In genomic region chr5:133643365-133643764, GRCh38 we compare ENCODE assay signal across 21 cellular contexts. TPM values are rescaled to one million over a fixed set of nuclear protein-coding genes. Genes with fewer than 3 reads are reported as not detected.
DNase-seq lines count a peak whose midpoint lies in the region; FAIRE-seq and TF ChIP-seq lines count a peak whose summit lies in the region.
"Had no signal": no experiment of that assay in that cellular context is flagged by ENCODE, and none has a peak within 500 bp of the region (broad histone marks: within the 10 kb centered on the region; RNA-seq: fewer than 3 reads in every experiment).

No MANE protein-coding gene starts in this region.

- DNase-seq in NCI-H2171 treated with DMSO at 0.1 percent for 48 hours (lab: John Stamatoyannopoulos, UW) (peak; percentile 10), NCI-H2171 (lab: John Stamatoyannopoulos, UW) (no peak), NCI-H82 (lab: John Stamatoyannopoulos, UW) (peak; percentile 80), esophagus muscularis mucosa (ENCODE audit: extremely low spot score) (peak; percentile 60), urothelium cell line (ENCODE audit: low spot score) (no peak), NCI-H2029 treated with DMSO at 0.1 percent for 48 hours (lab: John Stamatoyannopoulos, UW) (no peak), mesenteric fat pad (ENCODE audit: low spot score) (no peak), GF-D8 (lab: John Stamatoyannopoulos, UW) (no peak)
- DNase-seq: AML-193; C1 segment of cervical spinal cord; Calu3; CD4-positive, alpha-beta T cell; DMS153; DMS79 treated with DMSO at 0.1 percent for 48 hours; EL; HCEC 1CT; HFFc6; IMR-90 had no signal

- no peak overlapping the region for H3K4me3 ChIP-seq in esophagus muscularis mucosa

- no peak for TF ChIP-seq CTCF in esophagus muscularis mucosa (IDR thresholded peaks at IDR 0.05)

- 97% methylated on average over 4 of the region's 4 CpGs for WGBS in esophagus muscularis mucosa

- H3K27ac ChIP-seq in esophagus muscularis mucosa (replicated peaks in 1 of 4): no peak overlapping the region
- H3K27ac ChIP-seq: 22Rv1 had no signal

- H3K9me3 ChIP-seq in esophagus muscularis mucosa: no peaks in the 10 kb centered on the region

- no peaks in the 10 kb centered on the region for H3K4me1 ChIP-seq in esophagus muscularis mucosa

- H3K27me3 ChIP-seq in esophagus muscularis mucosa: peaks cover 0 to 25% (median 0%) of the 10 kb centered on the region in 4 donors

- TF ChIP-seq EP300 in esophagus muscularis mucosa (IDR thresholded peaks at IDR 0.05): no peak

- H3K36me3 ChIP-seq in esophagus muscularis mucosa: no peaks in the 10 kb centered on the region

- intact Hi-C loops in esophagus muscularis mucosa (cut with DNase I): no loop called here

- no peak for TF ChIP-seq POLR2A in esophagus muscularis mucosa (IDR thresholded peaks at IDR 0.05; ENCODE audit: low read depth)

- FAIRE-seq in urothelium cell line (lab: Jason Lieb, UNC): peak; percentile 35
- FAIRE-seq: G401.6, GM12892 had no signal

RNA-seq across cellular contexts. Expression of gene FSTL4, which starts 31.0 kb away (rescaled TPM):
- total RNA-seq in esophagus muscularis mucosa (under 1 TPM in 3 of 4 donors, not detected in 1; 0.33 to 0.78 (median 0.34) TPM), mesenteric fat pad (not detected)
- total RNA-seq: Calu3; CD4-positive, alpha-beta T cell; HFFc6 had no signal

Comparison
In these comparisons a context has a peak if more than half of its experiments do, and no peak if none do; other contexts are left out.
1. DNase-seq: peak in NCI-H2171 treated with DMSO at 0.1 percent for 48 hours (single experiment), NCI-H82 (single experiment) and esophagus muscularis mucosa (single experiment); none in NCI-H2171 (single experiment), urothelium cell line (single experiment), NCI-H2029 treated with DMSO at 0.1 percent for 48 hours (single experiment), mesenteric fat pad (single experiment) and GF-D8 (single experiment).